Comparison of ENCODE assay signal across 23 cellular contexts in the genomic region with DNA sequence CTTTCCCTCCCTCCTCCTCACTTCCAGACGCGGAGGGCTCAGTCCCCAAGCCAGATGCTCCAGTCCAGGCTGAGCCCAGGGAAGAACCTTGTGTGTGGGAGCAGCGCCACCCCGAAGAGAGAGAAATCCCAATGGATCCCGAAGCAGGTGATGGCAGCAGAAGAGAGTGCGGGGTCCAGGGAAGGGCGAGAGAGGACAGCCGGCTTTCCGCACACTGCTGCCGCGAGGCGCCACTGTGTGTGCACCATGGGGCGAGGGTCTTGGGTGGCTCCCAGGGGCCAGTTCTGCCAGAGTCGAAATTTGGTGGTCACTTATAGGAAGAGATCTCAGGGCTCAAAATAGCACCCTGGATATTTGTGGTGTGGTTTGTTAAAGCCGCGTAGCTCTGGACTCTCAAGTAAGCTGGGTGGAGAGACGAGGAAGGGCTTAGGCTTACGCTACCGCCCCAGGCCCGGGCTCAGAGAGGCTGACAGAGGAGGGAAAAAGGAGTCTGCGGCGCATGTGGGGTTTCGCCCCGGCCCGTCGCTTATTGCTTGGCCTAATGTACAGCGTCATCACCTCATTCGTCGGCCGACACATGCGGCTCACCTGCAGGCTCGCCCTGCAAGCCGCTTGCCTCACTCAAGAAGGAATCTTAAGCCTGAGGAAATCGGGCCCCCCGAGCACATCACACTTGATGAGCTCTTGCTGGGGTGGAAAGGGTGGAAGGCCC.
"Had no signal": no experiment of that assay in that cellular context is flagged by ENCODE, and none has a peak within 500 bp of the region (broad histone marks: within the 10 kb centered on the region; RNA-seq: fewer than 3 reads in every experiment).

No MANE protein-coding gene starts in this region.

- FAIRE-seq: frontal cortex, small intestine had no signal

- H3K4me1 Mint-ChIP-seq: nephron had no signal

- H3K4me3 Mint-ChIP-seq: activated naive CD4-positive, alpha-beta T cell treated with anti-CD3 and anti-CD28 coated beads for 36 hours; dendritic cell treated with granulocyte-macrophage colony-stimulating factor and Interleukin-4, amounts not matched to agents 40 ng/mL and 50 ng/mL, for 4 days; nephron; T-helper 17 cell had no signal

- H3K4me3 ChIP-seq: left ventricle myocardium inferior, right lobe of liver, SK-N-MC, upper lobe of right lung had no signal

- H3K9ac ChIP-seq: parathyroid adenoma had no signal

- ATAC-seq: right lobe of liver, T-helper 17 cell, upper lobe of right lung had no signal

- H3K4me1 ChIP-seq: parathyroid adenoma, right lobe of liver had no signal

- H3K9me3 Mint-ChIP-seq: activated naive CD4-positive, alpha-beta T cell treated with anti-CD3 and anti-CD28 coated beads for 36 hours; dendritic cell treated with granulocyte-macrophage colony-stimulating factor and Interleukin-4, amounts not matched to agents 40 ng/mL and 50 ng/mL, for 4 days; nephron had no signal

- H3K27ac Mint-ChIP-seq: activated naive CD4-positive, alpha-beta T cell treated with anti-CD3 and anti-CD28 coated beads for 36 hours; dendritic cell treated with granulocyte-macrophage colony-stimulating factor and Interleukin-4, amounts not matched to agents 40 ng/mL and 50 ng/mL, for 4 days; nephron; T-helper 17 cell had no signal

- H3K27ac ChIP-seq: left ventricle myocardium inferior, parathyroid adenoma, right lobe of liver, SK-N-MC, upper lobe of right lung had no signal

- DNase-seq: activated CD4-positive, alpha-beta T cell treated with anti-CD3 and anti-CD28 coated beads, Interleukin-2, amount 50 U/mL, for 4 hours; activated effector memory CD4-positive, alpha-beta T cell treated with Interleukin-2 at 50 U/mL for 16 hours; activated naive CD4-positive, alpha-beta T cell treated with anti-CD3 and anti-CD28 coated beads for 36 hours; activated T-cell treated with anti-CD3 and anti-CD28 coated beads for 4 hours; amygdala; effector CD4-positive, alpha-beta T cell; hippocampal formation; left ventricle myocardium inferior; midbrain; SHP77 treated with DMSO at 0.1 percent for 48 hours; small intestine; stimulated activated CD4-positive, alpha-beta T cell treated with anti-CD3 and anti-CD28 coated beads, Interleukin-15, amount 100 ng/mL, for 24 hours; stimulated activated CD8-positive, alpha-beta memory T cell treated with anti-CD3 and anti-CD28 coated beads, Interleukin-4, amount 100 ng/mL, for 48 hours; stimulated activated naive CD4-positive, alpha-beta T cell; SW 1271; T-helper 17 cell; upper lobe of right lung had no signal

- H3K9me3 ChIP-seq: left ventricle myocardium inferior, right lobe of liver, upper lobe of right lung had no signal

- H3K27me3 Mint-ChIP-seq: dendritic cell treated with granulocyte-macrophage colony-stimulating factor and Interleukin-4, amounts not matched to agents 40 ng/mL and 50 ng/mL, for 4 days; T-helper 17 cell had no signal
